ENCODE assay signal across 17 cellular contexts in genomic region chr18:36420826-36421225, GRCh38.
DNase-seq lines count a peak whose midpoint lies in the region; ATAC-seq and TF ChIP-seq lines count a peak whose summit lies in the region.
"Had no signal": no experiment of that assay in that cellular context is flagged by ENCODE, and none has a peak within 500 bp of the region (broad histone marks: within the 10 kb centered on the region; RNA-seq: fewer than 3 reads in every experiment).

No MANE protein-coding gene starts in this region.

- H3K27me3 ChIP-seq in liver (ENCODE audit: control insufficient read depth in 4 of 4, insufficient read depth in 4 of 4, low read length in 3 of 4) (peaks cover 0 to 4% (median 0%) of the 10 kb centered on the region in 4 donors), right lobe of liver (no peaks in the 10 kb centered on the region), adipocyte (replicated peaks; ENCODE audit: control insufficient read depth, insufficient read depth, low read length) (no peaks in the 10 kb centered on the region), dorsolateral prefrontal cortex (no peaks in the 10 kb centered on the region)
- H3K27me3 ChIP-seq in CD8-positive, alpha-beta memory T cell (ENCODE audit: insufficient read depth, low read length, poor library complexity, severe bottlenecking): no peaks in the 10 kb centered on the region

- intact Hi-C loops in right lobe of liver (cut with DNase I) (no loop called here), left ventricle myocardium superior (cut with micrococcal nuclease) (no loop called here), dorsolateral prefrontal cortex (cut with DNase I) (no loop called here)

- H3K4me3 ChIP-seq in liver (ENCODE audit: low read depth in 1 of 3, low read length in 3 of 3) (no peak overlapping the region), right lobe of liver (no peak overlapping the region), adipocyte (ENCODE audit: low read length) (peak overlapping the region; percentile 8), dorsolateral prefrontal cortex (no peak overlapping the region)
- no peak overlapping the region for H3K4me3 ChIP-seq in CD8-positive, alpha-beta memory T cell (ENCODE audit: low read length)
- H3K4me3 ChIP-seq: skin epidermis had no signal

- H3K27ac ChIP-seq in liver (ENCODE audit: low read depth in 1 of 2, low read length in 2 of 2) (no peak overlapping the region), right lobe of liver (no peak overlapping the region), dorsolateral prefrontal cortex (no peak overlapping the region)
- no peak overlapping the region for H3K27ac ChIP-seq in CD8-positive, alpha-beta memory T cell (ENCODE audit: low read depth, low read length)

- H3K36me3 Mint-ChIP-seq in CD8-positive, alpha-beta memory T cell: no peaks in the 10 kb centered on the region
- H3K36me3 Mint-ChIP-seq: activated naive CD8-positive, alpha-beta T cell; CD4-positive, alpha-beta memory T cell had no signal

- H3K4me1 ChIP-seq in liver (ENCODE audit: control insufficient read depth in 4 of 4, insufficient read depth in 4 of 4, low read length in 3 of 4): no peaks in the 10 kb centered on the region
- H3K4me1 ChIP-seq in right lobe of liver: no peaks in the 10 kb centered on the region
- peaks cover 32% of the 10 kb centered on the region for H3K4me1 ChIP-seq in adipocyte (ENCODE audit: control insufficient read depth, insufficient read depth, low read length)
- H3K4me1 ChIP-seq in CD8-positive, alpha-beta memory T cell (ENCODE audit: insufficient read depth, low read length): no peaks in the 10 kb centered on the region

- no peak for TF ChIP-seq POLR2A in right lobe of liver (IDR thresholded peaks at IDR 0.05)

- no peak overlapping the region for H3K4me3 Mint-ChIP-seq in CD8-positive, alpha-beta memory T cell
- H3K4me3 Mint-ChIP-seq: activated naive CD8-positive, alpha-beta T cell; activated T-cell treated with anti-CD3 and anti-CD28 coated beads, Interleukin-2, amount 50 U/mL, for 4 hours; CD4-positive, alpha-beta memory T cell had no signal

- POLR2A ChIA-PET in CD8-positive, alpha-beta memory T cell (lab: Charles Lee): no interaction called here

- TF ChIP-seq CTCF in liver (IDR thresholded peaks at IDR 0.05; ENCODE audit: low read depth, low read length, missing input control) (no peak), right lobe of liver (IDR thresholded peaks at IDR 0.05) (no peak), dorsolateral prefrontal cortex (IDR thresholded peaks at IDR 0.05 in 54 of 56, conservative IDR thresholded peaks at IDR 0.05 in 2 of 56; ENCODE audit: low read depth in 1 of 56, partially characterized antibody in 56 of 56) (no peak)

- CTCF ChIA-PET in CD8-positive, alpha-beta memory T cell (lab: Charles Lee): no interaction called here

- DNase-seq in right lobe of liver (no peak), adipocyte (ENCODE audit: low read depth) (no peak), left ventricle myocardium superior (no peak), ureter (ENCODE audit: low spot score) (no peak), NCI-H526 (lab: John Stamatoyannopoulos, UW) (no peak), dorsolateral prefrontal cortex (no peak)
- no peak for DNase-seq in CD8-positive, alpha-beta memory T cell
- DNase-seq: activated CD4-positive, alpha-beta T cell treated with anti-CD3 and anti-CD28 coated beads, Interleukin-2, amount 50 U/mL, for 4 hours; activated T-cell treated with anti-CD3 and anti-CD28 coated beads, Interleukin-2, amount 50 U/mL, for 4 hours; CD4-positive, alpha-beta memory T cell; H7; NCI-H1048; occipital lobe; stimulated activated naive CD4-positive, alpha-beta T cell had no signal

- H3K36me3 ChIP-seq in liver (ENCODE audit: control insufficient read depth in 4 of 4, insufficient read depth in 3 of 4, low read depth in 1 of 4, low read length in 3 of 4): no peaks in the 10 kb centered on the region
- H3K36me3 ChIP-seq in right lobe of liver: no peaks in the 10 kb centered on the region
- H3K36me3 ChIP-seq in adipocyte (ENCODE audit: control insufficient read depth, insufficient read depth, low read length, severe bottlenecking): no peaks in the 10 kb centered on the region
- H3K36me3 ChIP-seq in CD8-positive, alpha-beta memory T cell (ENCODE audit: insufficient read depth, low read length): no peaks in the 10 kb centered on the region

- H3K9ac ChIP-seq in liver (ENCODE audit: low read depth in 1 of 2, low read length in 2 of 2) (no peak overlapping the region), adipocyte (ENCODE audit: low read length) (no peak overlapping the region)

- WGBS in liver: 49% methylated on average over 1 of the region's 1 CpG
- WGBS in right lobe of liver (ENCODE audit: insufficient coverage, low coverage, low lambda C conversion rate, missing lambda C conversion rate): 33% methylated on average over 1 of the region's 1 CpG

- H3K9me3 ChIP-seq in liver (ENCODE audit: control insufficient read depth in 4 of 4, low read length in 3 of 4) (no peaks in the 10 kb centered on the region), right lobe of liver (no peaks in the 10 kb centered on the region), adipocyte (ENCODE audit: control insufficient read depth, low read length) (no peaks in the 10 kb centered on the region)
- no peaks in the 10 kb centered on the region for H3K9me3 ChIP-seq in CD8-positive, alpha-beta memory T cell (ENCODE audit: low read length)

- ATAC-seq in right lobe of liver: no peak
- ATAC-seq in left ventricle myocardium superior: peak; percentile 54

- no peak for TF ChIP-seq RAD21 in liver (IDR thresholded peaks at IDR 0.05)

- no peaks in the 10 kb centered on the region for H3K9me3 Mint-ChIP-seq in CD8-positive, alpha-beta memory T cell
- H3K9me3 Mint-ChIP-seq: activated T-cell treated with anti-CD3 and anti-CD28 coated beads, Interleukin-2, amount 50 U/mL, for 4 hours; CD4-positive, alpha-beta memory T cell had no signal

- H3K27me3 Mint-ChIP-seq in CD8-positive, alpha-beta memory T cell: peaks cover 8 to 10% of the 10 kb centered on the region in 2 donors

- no peaks in the 10 kb centered on the region for H3K4me1 Mint-ChIP-seq in CD8-positive, alpha-beta memory T cell
- H3K4me1 Mint-ChIP-seq: CD4-positive, alpha-beta memory T cell had no signal

- peak overlapping the region in 1 of 8 donors; percentile 17 for H3K27ac Mint-ChIP-seq in CD8-positive, alpha-beta memory T cell
- H3K27ac Mint-ChIP-seq: activated naive CD8-positive, alpha-beta T cell; CD4-positive, alpha-beta memory T cell had no signal

TF ChIP-seq in liver, 16 proteins besides CTCF, POLR2A, EP300 and RAD21:
- no peak for TF ChIP-seq TAF1 (conservative IDR thresholded peaks at IDR 0.05)
- no peak for TF ChIP-seq SP1 (IDR thresholded peaks at IDR 0.05)
- no peak for TF ChIP-seq HNF4G (IDR thresholded peaks at IDR 0.05)
- peak; percentile 52 for TF ChIP-seq NR2F2 (IDR thresholded peaks at IDR 0.05)
- TF ChIP-seq RXRA (IDR thresholded peaks at IDR 0.05): no peak
